11 cellular contexts compared by ENCODE assay signal in genomic region chr12:94099191-94099983, GRCh38. TPM values are rescaled to one million over a fixed set of nuclear protein-coding genes. Genes with fewer than 3 reads are reported as not detected.
DNase-seq lines count a peak whose midpoint lies in the region; ATAC-seq, FAIRE-seq and TF ChIP-seq lines count a peak whose summit lies in the region.
"Had no signal": no experiment of that assay in that cellular context is flagged by ENCODE, and none has a peak within 500 bp of the region (broad histone marks: within the 10 kb centered on the region; RNA-seq: fewer than 3 reads in every experiment).

No MANE protein-coding gene starts in this region.

- no peak overlapping the region for H3K27ac ChIP-seq in CD4-positive, alpha-beta T cell (ENCODE audit: low read depth, low read length)
- H3K27ac ChIP-seq in pancreas, result no peak overlapping the region
- H3K27ac ChIP-seq: prostate gland had no signal

- no peaks in the 10 kb centered on the region for H3K9me3 ChIP-seq in CD4-positive, alpha-beta T cell (ENCODE audit: control insufficient read depth, low read length)
- no peaks in the 10 kb centered on the region for H3K9me3 ChIP-seq in pancreas
- H3K9me3 ChIP-seq: prostate gland had no signal

- no peak overlapping the region for H3K4me3 ChIP-seq in Jurkat, Clone E6-1 (ENCODE audit: low read length)
- H3K4me3 ChIP-seq in pancreas, result no peak overlapping the region
- H3K4me3 ChIP-seq: prostate gland had no signal

- H3K27ac Mint-ChIP-seq in CD4-positive, alpha-beta T cell, result no peak overlapping the region

- no peaks in the 10 kb centered on the region for H3K27me3 ChIP-seq in CD4-positive, alpha-beta T cell (ENCODE audit: control insufficient read depth, insufficient read depth, low read length)
- H3K27me3 ChIP-seq in pancreas, result no peaks in the 10 kb centered on the region

- CTCF ChIA-PET in CD4-positive, alpha-beta T cell (lab: Charles Lee), result interaction anchor here (5.4 to 5.7 kb wide), 2 partner anchors 332 to 531 kb away, joined by 46 to 77 read pairs; no protein-coding TSS in a partner anchor

- no peak for TF ChIP-seq CTCF in CD4-positive, alpha-beta T cell (IDR thresholded peaks at IDR 0.05)
- no peak for TF ChIP-seq CTCF in pancreas (IDR thresholded peaks at IDR 0.05)

- POLR2A ChIA-PET in CD4-positive, alpha-beta T cell (lab: Charles Lee), result no interaction called here

- H3K27me3 Mint-ChIP-seq in CD4-positive, alpha-beta T cell, result peaks cover 19% of the 10 kb centered on the region

- WGBS in pancreas, 2 donors, result 60 to 65% methylated on average over 13 of the region's 13 CpGs

- H3K4me3 Mint-ChIP-seq in CD4-positive, alpha-beta T cell, result peak overlapping the region; percentile 39

- H3K36me3 ChIP-seq in pancreas, result no peaks in the 10 kb centered on the region
- H3K36me3 ChIP-seq: prostate gland had no signal

- intact Hi-C loops in CD4-positive, alpha-beta T cell (cut with DNase I, micrococcal nuclease), result no loop called here
- intact Hi-C loops in pancreas (cut with DNase I), result loop anchor here in 2 of 3 donors (5.0 to 10.0 kb wide), 2 partner anchors 532 to 535 kb away; no protein-coding TSS in a partner anchor

- ATAC-seq in CD4-positive, alpha-beta T cell (ENCODE audit: poor library complexity), result no peak
- ATAC-seq in pancreas (no peak), GM21723 (IDR thresholded peaks at IDR 0.05; ENCODE audit: unreplicated experiment) (no peak)

- DNase-seq in CD4-positive, alpha-beta T cell, result no peak
- DNase-seq in Jurkat, Clone E6-1 (ENCODE audit: low read depth, low spot score), result peak; percentile 77
- DNase-seq in SHP77 treated with DMSO at 0.1 percent for 48 hours (lab: John Stamatoyannopoulos, UW) (peak; percentile 11), iris pigment epithelial cell (ENCODE audit: low read depth) (peak; percentile 96), AML-193 (lab: John Stamatoyannopoulos, UW) (no peak), pancreas (no peak), putamen (ENCODE audit: low spot score) (no peak)
- DNase-seq: NCI-H1092 had no signal

- no peaks in the 10 kb centered on the region for H3K9me3 Mint-ChIP-seq in CD4-positive, alpha-beta T cell

- FAIRE-seq in pancreas (lab: Jason Lieb, UNC), result no peak
- FAIRE-seq: TTC549 had no signal

- H3K4me1 ChIP-seq in pancreas, result no peaks in the 10 kb centered on the region

- no peaks in the 10 kb centered on the region for H3K36me3 Mint-ChIP-seq in CD4-positive, alpha-beta T cell (ENCODE audit: low read depth)

- H3K4me1 Mint-ChIP-seq in CD4-positive, alpha-beta T cell (ENCODE audit: low read depth), result peaks cover 5% of the 10 kb centered on the region

RNA-seq across cellular contexts. Expression of gene PLXNC1, which starts 49.0 kb away (rescaled TPM):
- total RNA-seq in CD4-positive, alpha-beta T cell, result 1 to 10 TPM; 5.2 to 5.3 TPM
- 1.5 TPM for polyA plus RNA-seq in Jurkat, Clone E6-1 (2012; ENCODE audit: insufficient read depth, insufficient read length)
- 10 to 100 TPM in 1 of 6 donors, 1 to 10 TPM in 4, under 1 TPM in 1; 0.92 to 13.7 (median 2.0) TPM for total RNA-seq in pancreas
- polyA plus RNA-seq in pancreas, result 1 to 10 TPM in 1 of 2 donors, under 1 TPM in 1; 0.53 to 3.8 TPM

Comparison
In these comparisons a context has a peak if more than half of its experiments do, and no peak if none do; other contexts are left out.
1. DNase-seq: peak in Jurkat, Clone E6-1 (single experiment), SHP77 treated with DMSO at 0.1 percent for 48 hours (single experiment) and iris pigment epithelial cell (single experiment); none in CD4-positive, alpha-beta T cell (0 of 10), AML-193 (0 of 2), pancreas (0 of 6) and putamen (single experiment).
2. intact Hi-C loops: an anchor here in pancreas (5.0 to 10.0 kb wide); none called in CD4-positive, alpha-beta T cell.